Comparison of ENCODE assay signal across 15 cellular contexts in the genomic region with DNA sequence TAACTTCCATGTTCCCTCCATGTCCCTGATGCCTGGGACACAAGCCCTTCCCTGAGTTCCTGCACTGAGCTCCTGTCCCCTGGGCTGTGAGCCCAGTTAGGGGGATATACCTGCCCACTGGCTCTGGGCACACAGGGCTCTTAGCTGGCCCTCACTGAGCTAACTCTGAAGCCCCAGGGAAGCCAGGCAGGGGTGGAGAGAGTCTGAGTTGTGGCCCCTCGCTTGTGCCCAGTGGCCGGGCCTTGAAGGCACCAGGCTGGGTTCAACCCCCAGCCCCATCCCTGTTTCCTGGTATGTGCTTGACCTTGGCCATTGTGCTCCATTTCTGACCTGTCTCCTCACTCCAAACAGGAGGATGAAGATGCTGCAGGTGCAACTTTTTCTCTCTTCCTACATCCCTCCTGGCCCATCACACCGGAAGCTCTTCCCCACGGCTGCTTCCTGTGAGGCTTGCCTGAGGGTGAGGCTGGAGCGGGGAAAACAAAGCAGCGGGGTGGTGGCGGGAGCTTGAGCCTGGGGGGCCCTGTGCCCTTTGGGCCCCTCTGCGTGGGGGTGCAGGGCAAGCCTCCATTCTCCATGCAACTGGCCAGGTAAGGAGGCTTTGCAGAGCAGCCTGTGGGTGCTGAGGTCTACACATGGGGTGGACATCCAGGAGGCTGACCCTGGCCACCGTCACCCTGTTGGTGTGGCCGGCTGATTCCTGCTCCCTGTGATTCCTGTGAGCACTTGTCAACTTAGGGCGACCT.
"Had no signal": no experiment of that assay in that cellular context is flagged by ENCODE, and none has a peak within 500 bp of the region (broad histone marks: within the 10 kb centered on the region; RNA-seq: fewer than 3 reads in every experiment).

No MANE protein-coding gene starts in this region.

- H3K36me3 ChIP-seq: lower lobe of right lung, WERI-Rb-1 had no signal

- H3K27me3 ChIP-seq: foreskin keratinocyte had no signal

- H3K4me3 ChIP-seq: lower lobe of right lung, psoas muscle, SK-N-MC had no signal

- H3K9me3 Mint-ChIP-seq: nephron had no signal

- H3K4me1 ChIP-seq: foreskin keratinocyte, lower lobe of right lung, psoas muscle had no signal

- H3K9me3 ChIP-seq: lower lobe of right lung, psoas muscle had no signal

- H3K27ac Mint-ChIP-seq: activated naive CD4-positive, alpha-beta T cell treated with anti-CD3 and anti-CD28 coated beads for 36 hours; activated T-cell treated with anti-CD3 and anti-CD28 coated beads, Interleukin-2, amount 50 U/mL, for 72 hours; nephron; stimulated activated effector memory CD8-positive, alpha-beta T cell treated with anti-CD3 and anti-CD28 coated beads, Interleukin-12 subunit alpha, Interleukin-12 subunit beta, amount 100 ng/mL, for 72 hours had no signal

- H3K36me3 Mint-ChIP-seq: stimulated activated effector memory CD8-positive, alpha-beta T cell treated with anti-CD3 and anti-CD28 coated beads, Interleukin-12 subunit alpha, Interleukin-12 subunit beta, amount 100 ng/mL, for 72 hours had no signal

- H3K4me1 Mint-ChIP-seq: stimulated activated effector memory CD8-positive, alpha-beta T cell treated with anti-CD3 and anti-CD28 coated beads, Interleukin-12 subunit alpha, Interleukin-12 subunit beta, amount 100 ng/mL, for 72 hours had no signal

- DNase-seq: activated CD4-positive, alpha-beta T cell treated with anti-CD3 and anti-CD28 coated beads, Interleukin-2, amount 50 U/mL, for 48 hours; activated CD8-positive, alpha-beta memory T cell treated with anti-CD3 and anti-CD28 coated beads, Interleukin-2, amount 50 U/mL, for 48 hours; activated naive CD4-positive, alpha-beta T cell treated with anti-CD3 and anti-CD28 coated beads for 36 hours; activated T-cell treated with anti-CD3 and anti-CD28 coated beads, Interleukin-2, amount 50 U/mL, for 72 hours; foreskin keratinocyte; glutamatergic neuron; hypothalamus; lower lobe of right lung; stimulated activated CD4-positive, alpha-beta T cell treated with anti-CD3 and anti-CD28 coated beads, Interleukin-12 subunit alpha, Interleukin-12 subunit beta, amount 100 ng/mL, for 4 hours; stimulated activated CD4-positive, alpha-beta T cell treated with anti-CD3 and anti-CD28 coated beads, Interleukin-2, amount 100 ng/mL, for 24 hours; WERI-Rb-1 had no signal

- H3K27ac ChIP-seq: foreskin keratinocyte, lower lobe of right lung, psoas muscle, SK-N-MC, WERI-Rb-1 had no signal

- H3K4me3 Mint-ChIP-seq: activated naive CD4-positive, alpha-beta T cell treated with anti-CD3 and anti-CD28 coated beads for 36 hours; activated T-cell treated with anti-CD3 and anti-CD28 coated beads, Interleukin-2, amount 50 U/mL, for 72 hours; nephron; stimulated activated effector memory CD8-positive, alpha-beta T cell treated with anti-CD3 and anti-CD28 coated beads, Interleukin-12 subunit alpha, Interleukin-12 subunit beta, amount 100 ng/mL, for 72 hours had no signal

- ATAC-seq: activated T-cell treated with anti-CD3 and anti-CD28 coated beads, Interleukin-2, amount 50 U/mL, for 72 hours; foreskin keratinocyte; lower lobe of right lung; psoas muscle; stimulated activated effector memory CD8-positive, alpha-beta T cell treated with anti-CD3 and anti-CD28 coated beads, Interleukin-12 subunit alpha, Interleukin-12 subunit beta, amount 100 ng/mL, for 72 hours had no signal
